Comparison of ENCODE assay signal across 8 cellular contexts in genomic region chr19:42283248-42284065, GRCh38.
A peak's percentile ranks its signal among the peaks of the same experiment; 100 is the strongest.
DNase-seq lines count a peak whose midpoint lies in the region; ATAC-seq and TF ChIP-seq lines count a peak whose summit lies in the region.

No MANE protein-coding gene starts in this region.

- no peak for TF ChIP-seq CTCF in AG09309 (IDR thresholded peaks at IDR 0.05; ENCODE audit: control insufficient read depth, insufficient read depth, low read depth, low read length, missing control alignments)

- peak; percentile 50 for DNase-seq in AG09309 (ENCODE audit: low read depth)
- peak; percentile 88 for DNase-seq in NCI-H2196 treated with DMSO at 0.1 percent for 48 hours (lab: John Stamatoyannopoulos, UW; ENCODE audit: unreplicated experiment)
- peak; percentile 93 for DNase-seq in activated CD4-positive, CD25-positive, alpha-beta regulatory T cell treated with anti-CD3 and anti-CD28 coated beads, Interleukin-2, amount 50 U/mL, for 16 hours (ENCODE audit: low read depth, low spot score)
- peak; percentile 53 to 82 for DNase-seq in cerebellar nuclear complex (lab: John Stamatoyannopoulos, UW)
- peak; percentile 77 for DNase-seq in kidney glomerular epithelial cell (lab: John Stamatoyannopoulos, UW)
- peak; percentile 97 for DNase-seq in stimulated activated CD4-positive, alpha-beta T cell treated with anti-CD3 and anti-CD28 coated beads, Interleukin-15, amount 100 ng/mL, for 24 hours

- peak; percentile 50 for ATAC-seq in GM18909 (IDR thresholded peaks at IDR 0.05; ENCODE audit: poor library complexity, unreplicated experiment)
- peak; percentile 41 for ATAC-seq in HG03139 (IDR thresholded peaks at IDR 0.05; ENCODE audit: unreplicated experiment)

- H3K4me3 ChIP-seq in AG09309 (ENCODE audit: control insufficient read depth, low read depth, low read length), result peak overlapping the region; percentile 37

Comparison
In these comparisons a context has a peak if more than half of its experiments do, and no peak if none do; other contexts are left out.
1. Peak in every context shown above with its lines: DNase-seq, ATAC-seq and H3K4me3 ChIP-seq.